ENCODE assay signal across 8 cellular contexts in genomic region chr19:21020298-21021227, GRCh38. TPM values are rescaled to one million over a fixed set of nuclear protein-coding genes. Genes with fewer than 3 reads are reported as not detected.
A peak's percentile ranks its signal among the peaks of the same experiment; 100 is the strongest.
DNase-seq lines count a peak whose midpoint lies in the region; ATAC-seq, FAIRE-seq and TF ChIP-seq lines count a peak whose summit lies in the region.

ZNF430 (plus strand) TSS chr19:21020657; CDS start chr19:21020801, 144 bp downstream.

- H3K4me1 Mint-ChIP-seq in T-helper 1 cell treated with Interleukin-12 subunit alpha and Interleukin-12 subunit beta and Interleukin-4 antibody, amounts not matched to agents 30 μg/mL and 1 μg/mL, for 36 hours (ENCODE audit: low read depth) = peaks cover 32% of the 10 kb centered on the region

- peak within 1 kb of the TSS; percentile 100 for H3K4me3 Mint-ChIP-seq in T-helper 1 cell treated with Interleukin-12 subunit alpha and Interleukin-12 subunit beta and Interleukin-4 antibody, amounts not matched to agents 30 μg/mL and 1 μg/mL, for 36 hours

- in situ Hi-C loops in GM13976 (cut with MboI; ENCODE audit: low sequenced_read_pairs, unreplicated experiment) = no loop called here

- H3K9me3 ChIP-seq in prostate gland = no peaks in the 10 kb centered on the region

- TF ChIP-seq POLR2A in prostate gland (IDR thresholded peaks at IDR 0.05) = peak; percentile 64

- H3K27ac Mint-ChIP-seq in T-helper 1 cell treated with Interleukin-12 subunit alpha and Interleukin-12 subunit beta and Interleukin-4 antibody, amounts not matched to agents 30 μg/mL and 1 μg/mL, for 36 hours = peak within 1 kb of the TSS; percentile 100

- no peaks in the 10 kb centered on the region for H3K27me3 ChIP-seq in prostate gland (replicated peaks; ENCODE audit: insufficient read depth)

- peaks cover 3% of the 10 kb centered on the region for H3K9me3 Mint-ChIP-seq in T-helper 1 cell treated with Interleukin-12 subunit alpha and Interleukin-12 subunit beta and Interleukin-4 antibody, amounts not matched to agents 30 μg/mL and 1 μg/mL, for 36 hours

- H3K36me3 Mint-ChIP-seq in T-helper 1 cell treated with Interleukin-12 subunit alpha and Interleukin-12 subunit beta and Interleukin-4 antibody, amounts not matched to agents 30 μg/mL and 1 μg/mL, for 36 hours (ENCODE audit: low read depth) = peaks cover 38% of the 10 kb centered on the region

- 3% methylated on average over 33 of the region's 44 CpGs for WGBS in prostate gland

- FAIRE-seq in urothelium cell line (lab: Jason Lieb, UNC) = no peak

- TF ChIP-seq CTCF in GM13976 (IDR thresholded peaks at IDR 0.05; ENCODE audit: borderline replicate concordance, control extremely low read depth, extremely low read depth, insufficient read depth, missing control alignments) = no peak
- no peak for TF ChIP-seq CTCF in prostate gland (IDR thresholded peaks at IDR 0.05)

- H3K27me3 Mint-ChIP-seq in T-helper 1 cell treated with Interleukin-12 subunit alpha and Interleukin-12 subunit beta and Interleukin-4 antibody, amounts not matched to agents 30 μg/mL and 1 μg/mL, for 36 hours (ENCODE audit: low read depth) = no peaks in the 10 kb centered on the region

- no peaks in the 10 kb centered on the region for H3K36me3 ChIP-seq in prostate gland

- H3K4me3 ChIP-seq in prostate gland = peak within 1 kb of the TSS; percentile 58 to 62

- DNase-seq in GM13976 (ENCODE audit: low spot score) (peak; percentile 89), NCI-H1694 (lab: John Stamatoyannopoulos, UW) (peak; percentile 98), amniotic stem cell (lab: John Stamatoyannopoulos, UW) (peak; percentile 95), left ventricle myocardium superior (peak; percentile 92), prostate gland (ENCODE audit: low spot score) (peak; percentile 94), urothelium cell line (ENCODE audit: low spot score) (peak; percentile 52)

- no peaks in the 10 kb centered on the region for H3K4me1 ChIP-seq in prostate gland (replicated peaks)

- ATAC-seq in HG02884 (IDR thresholded peaks at IDR 0.05; ENCODE audit: unreplicated experiment) (peak; percentile 91), left ventricle myocardium superior (peak; percentile 100)

- H3K27ac ChIP-seq in prostate gland = peak within 1 kb of the TSS; percentile 83 to 87

- intact Hi-C loops in left ventricle myocardium superior (cut with micrococcal nuclease) = no loop called here
- intact Hi-C loops in prostate gland (cut with DNase I) = loop anchor here (5.0 to 10.0 kb wide), 2 partner anchors 96 to 1198 kb away; partner anchors contain the start of genes ZNF506 and ZNF85

RNA-seq across cellular contexts. Expression of gene ZNF430, which starts in this region (rescaled TPM):
- total RNA-seq in left ventricle myocardium superior = 3.3 TPM
- total RNA-seq in prostate gland = 10 to 100 TPM in 1 of 2 donors, 1 to 10 TPM in 1; 9.3 to 11.9 TPM

Comparison
In these comparisons a context has a peak if more than half of its experiments do, and no peak if none do; other contexts are left out.
1. Peak in every context shown above with its lines: DNase-seq, ATAC-seq, H3K4me3 ChIP-seq and H3K27ac ChIP-seq.